8 cellular contexts compared by ENCODE assay signal in genomic region chr6:73579389-73579788, GRCh38. TPM values are rescaled to one million over a fixed set of nuclear protein-coding genes. Genes with fewer than 3 reads are reported as not detected.
DNase-seq lines count a peak whose midpoint lies in the region; ATAC-seq and TF ChIP-seq lines count a peak whose summit lies in the region.

No MANE protein-coding gene starts in this region.

- H3K4me3 Mint-ChIP-seq in CD4-positive, CD25-positive, alpha-beta regulatory T cell: peak overlapping the region in 3 of 4 donors; percentile 15 to 83 (median 24)
- no peak overlapping the region for H3K4me3 Mint-ChIP-seq in natural killer cell

- DNase-seq in CD4-positive, CD25-positive, alpha-beta regulatory T cell: no peak
- DNase-seq in LHCN-M2 (ENCODE audit: low read depth) (peak; percentile 64), dorsolateral prefrontal cortex (peak in 1 of 10 donors; percentile 48), natural killer cell (no peak), COLO668 (lab: John Stamatoyannopoulos, UW; ENCODE audit: unreplicated experiment) (no peak), GM20000 (ENCODE audit: low spot score) (no peak)
- no peak for DNase-seq in activated CD4-positive, alpha-beta T cell treated with anti-CD3 and anti-CD28 coated beads, Interleukin-2, amount 50 U/mL, for 48 hours

- H3K4me1 Mint-ChIP-seq in CD4-positive, CD25-positive, alpha-beta regulatory T cell: peaks cover 13 to 23% (median 18%) of the 10 kb centered on the region in 4 donors
- H3K4me1 Mint-ChIP-seq in natural killer cell: peaks cover 9 to 11% of the 10 kb centered on the region in 2 donors

- peaks cover 18% of the 10 kb centered on the region for H3K4me1 ChIP-seq in CD4-positive, CD25-positive, alpha-beta regulatory T cell (ENCODE audit: control insufficient read depth, insufficient read depth, low read length, poor library complexity, severe bottlenecking)

- H3K9me3 ChIP-seq in CD4-positive, CD25-positive, alpha-beta regulatory T cell (ENCODE audit: control insufficient read depth in 2 of 2, low read length in 2 of 2): no peaks in the 10 kb centered on the region

- TF ChIP-seq CTCF in dorsolateral prefrontal cortex (IDR thresholded peaks at IDR 0.05 in 54 of 56, conservative IDR thresholded peaks at IDR 0.05 in 2 of 56; ENCODE audit: low read depth in 1 of 56, partially characterized antibody in 56 of 56) (no peak), natural killer cell (IDR thresholded peaks at IDR 0.05) (no peak), GM20000 (IDR thresholded peaks at IDR 0.05; ENCODE audit: extremely low read depth, missing control alignments) (no peak)

- intact Hi-C loops in dorsolateral prefrontal cortex (cut with DNase I): no loop called here
- intact Hi-C loops in natural killer cell (cut with micrococcal nuclease): no loop called here

- H3K36me3 Mint-ChIP-seq in CD4-positive, CD25-positive, alpha-beta regulatory T cell: no peaks in the 10 kb centered on the region
- no peaks in the 10 kb centered on the region for H3K36me3 Mint-ChIP-seq in natural killer cell

- H3K27me3 ChIP-seq in CD4-positive, CD25-positive, alpha-beta regulatory T cell (ENCODE audit: control insufficient read depth, insufficient read depth, low read length): no peaks in the 10 kb centered on the region
- H3K27me3 ChIP-seq in dorsolateral prefrontal cortex: no peaks in the 10 kb centered on the region

- no peaks in the 10 kb centered on the region for H3K36me3 ChIP-seq in CD4-positive, CD25-positive, alpha-beta regulatory T cell (ENCODE audit: control insufficient read depth, insufficient read depth, low read length)

- H3K27me3 Mint-ChIP-seq in CD4-positive, CD25-positive, alpha-beta regulatory T cell: no peaks in the 10 kb centered on the region
- no peaks in the 10 kb centered on the region for H3K27me3 Mint-ChIP-seq in natural killer cell (ENCODE audit: low read depth in 2 of 2)

- ATAC-seq in CD4-positive, CD25-positive, alpha-beta regulatory T cell (ENCODE audit: low read depth in 2 of 2): no peak
- no peak for ATAC-seq in natural killer cell
- no peak for ATAC-seq in GM19397 (IDR thresholded peaks at IDR 0.05; ENCODE audit: unreplicated experiment)

- peak overlapping the region; percentile 66 for H3K27ac ChIP-seq in CD4-positive, CD25-positive, alpha-beta regulatory T cell (ENCODE audit: insufficient read depth, low read length, poor library complexity, severe bottlenecking)
- peak overlapping the region; percentile 66 to 100 (median 96) for H3K27ac ChIP-seq in dorsolateral prefrontal cortex

- no peak overlapping the region for H3K4me3 ChIP-seq in CD4-positive, CD25-positive, alpha-beta regulatory T cell (ENCODE audit: low read depth, low read length)
- H3K4me3 ChIP-seq in dorsolateral prefrontal cortex: peak overlapping the region in 5 of 59 donors; percentile 33 to 63 (median 49)

- peak overlapping the region in 1 of 3 donors; percentile 96 for H3K27ac Mint-ChIP-seq in CD4-positive, CD25-positive, alpha-beta regulatory T cell
- peak overlapping the region; percentile 91 to 92 for H3K27ac Mint-ChIP-seq in natural killer cell

- peaks cover 0 to 7% (median 3%) of the 10 kb centered on the region in 7 donors for H3K9me3 Mint-ChIP-seq in CD4-positive, CD25-positive, alpha-beta regulatory T cell
- H3K9me3 Mint-ChIP-seq in natural killer cell: peaks cover 2% of the 10 kb centered on the region in 2 donors

RNA-seq across cellular contexts. Expression of gene EEF1A1, which starts 58.6 kb away (rescaled TPM):
- 10,044 TPM for total RNA-seq in CD4-positive, CD25-positive, alpha-beta regulatory T cell
- over 10,000 TPM in 2 of 4 donors, 1,000 to 10,000 TPM in 2; 6,574 to 12,846 (median 10,671) TPM for polyA plus RNA-seq in CD4-positive, CD25-positive, alpha-beta regulatory T cell
- total RNA-seq in LHCN-M2 (2014; rRNA removed) (9,526 and 10,102 TPM in 2 replicates), dorsolateral prefrontal cortex (1,000 to 10,000 TPM; 1,645 to 3,337 (median 2,206) TPM), natural killer cell (1,000 to 10,000 TPM; 6,475 to 7,348 (median 7,348) TPM)
- 9,659 TPM for polyA plus RNA-seq in LHCN-M2 (2012)
